Comparison of ENCODE assay signal across 31 cellular contexts in genomic region chr16:8476824-8477223, GRCh38.
"Had no signal": no experiment of that assay in that cellular context is flagged by ENCODE, and none has a peak within 500 bp of the region (broad histone marks: within the 10 kb centered on the region; RNA-seq: fewer than 3 reads in every experiment).

No MANE protein-coding gene starts in this region.

- ATAC-seq: activated CD8-positive, alpha-beta T cell treated with anti-CD3 and anti-CD28 coated beads for 36 hours; activated naive CD4-positive, alpha-beta T cell treated with anti-CD3 and anti-CD28 coated beads, Interleukin-2, amount 50 U/mL, for 72 hours; activated T-cell treated with anti-CD3 and anti-CD28 coated beads, Interleukin-2, amount 50 U/mL, for 4 hours; activated T-cell treated with anti-CD3 and anti-CD28 coated beads, Interleukin-2, amount 50 U/mL, for 72 hours; activated T-helper 17 cell treated with anti-CD3 and anti-CD28 coated beads, Interleukin-2, amount 50 U/mL, for 72 hours; body of pancreas had no signal

- FAIRE-seq: astrocyte, TTC549 had no signal

- DNase-seq: activated B cell treated with CpG ODN at 0.5 μM for 24 hours; activated CD4-positive, alpha-beta memory T cell treated with anti-CD3 and anti-CD28 coated beads for 36 hours; activated CD4-positive, alpha-beta T cell treated with anti-CD3 and anti-CD28 coated beads for 4 hours; activated CD4-positive, alpha-beta T cell treated with anti-CD3 and anti-CD28 coated beads, Interleukin-2, amount 10 ng/mL, durations not matched to agents 24 days and 14 days; activated CD4-positive, alpha-beta T cell treated with anti-CD3 and anti-CD28 coated beads, Interleukin-2, amount 50 U/mL, for 1 hour; activated CD4-positive, alpha-beta T cell treated with anti-CD3 and anti-CD28 coated beads, Interleukin-2, amount 50 U/mL, for 4 hours; activated CD4-positive, CD25-positive, alpha-beta regulatory T cell treated with anti-CD3 and anti-CD28 coated beads, Interleukin-2, amount 50 U/mL, for 72 hours; activated CD8-positive, alpha-beta memory T cell treated with anti-CD3 and anti-CD28 coated beads, Interleukin-2, amount 50 U/mL, for 4 hours; activated CD8-positive, alpha-beta T cell treated with anti-CD3 and anti-CD28 coated beads for 36 hours; activated effector memory CD4-positive, alpha-beta T cell treated with anti-CD3 and anti-CD28 coated beads, Interleukin-2, amount 50 U/mL, for 16 hours; activated gamma-delta T cell treated with Interleukin-2 at 50 U/mL for 16 hours; activated naive CD4-positive, alpha-beta T cell; activated naive CD4-positive, alpha-beta T cell treated with anti-CD3 and anti-CD28 coated beads for 36 hours; activated naive CD4-positive, alpha-beta T cell treated with anti-CD3 and anti-CD28 coated beads, Interleukin-2, amount 50 U/mL, for 16 hours; activated naive CD8-positive, alpha-beta T cell treated with anti-CD3 and anti-CD28 coated beads for 36 hours; activated T-cell treated with anti-CD3 and anti-CD28 coated beads for 4 hours; activated T-cell treated with anti-CD3 and anti-CD28 coated beads, Interleukin-2, amount 50 U/mL, for 1 hour; activated T-cell treated with anti-CD3 and anti-CD28 coated beads, Interleukin-2, amount 50 U/mL, for 4 hours; activated T-cell treated with anti-CD3 and anti-CD28 coated beads, Interleukin-2, amount 50 U/mL, for 72 hours; adrenal gland; amniotic stem cell; aorta; body of pancreas; brain microvascular endothelial cell; central memory CD4-positive, alpha-beta T cell; T-helper 2 cell; T-helper 9 cell had no signal
